In the genomic region with DNA sequence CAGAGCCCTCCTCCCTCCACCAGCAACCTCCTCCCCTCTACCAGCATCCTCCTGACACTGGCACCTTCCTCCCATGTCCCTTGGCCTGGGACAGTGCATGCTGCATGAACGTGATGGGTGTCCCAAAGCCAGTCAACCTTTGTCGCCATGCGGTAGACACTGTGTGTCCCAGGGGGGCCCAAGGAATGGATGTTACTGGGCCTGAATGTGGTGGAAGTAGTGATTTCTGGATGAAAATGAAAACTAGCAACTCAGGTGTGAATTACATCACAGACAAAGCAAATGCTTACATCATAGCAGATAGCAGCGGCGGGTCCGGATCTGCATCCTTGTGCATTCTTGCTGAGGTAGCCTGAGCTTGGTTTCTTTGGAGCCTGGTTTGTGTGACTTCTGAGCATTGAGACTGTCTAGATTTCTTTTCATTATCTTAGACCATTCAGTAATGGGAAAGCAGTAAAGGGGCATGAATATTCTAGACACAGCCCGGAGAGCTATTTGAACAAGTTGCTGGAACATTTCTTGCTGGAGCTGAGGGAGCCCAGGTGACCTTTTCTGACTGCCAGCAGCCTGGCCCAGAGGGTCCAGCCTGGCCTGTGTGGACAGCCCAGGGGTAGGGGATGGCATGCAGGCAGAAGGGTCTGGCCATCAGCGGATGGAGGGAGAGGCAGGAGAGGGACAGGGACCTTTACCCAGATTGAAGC, we compare ENCODE assay signal across 1 cellular context.
TF ChIP-seq lines count a peak whose summit lies in the region.

No MANE protein-coding gene starts in this region.

TF ChIP-seq in H1, 55 proteins besides CTCF, POLR2A, EP300 and RAD21:
- TF ChIP-seq CHD1 (IDR thresholded peaks at IDR 0.05; ENCODE audit: low read depth, low read length) = no peak
- no peak for TF ChIP-seq JUN (IDR thresholded peaks at IDR 0.05; ENCODE audit: low read depth, low read length)
- TF ChIP-seq JUND (IDR thresholded peaks at IDR 0.05; ENCODE audit: low read length) = no peak
- TF ChIP-seq YY1 (IDR thresholded peaks at IDR 0.05; ENCODE audit: low read depth, low read length) = no peak
- no peak for TF ChIP-seq PHF8 (conservative IDR thresholded peaks at IDR 0.05; ENCODE audit: low read depth, low read length)
- no peak for TF ChIP-seq TEAD4 (IDR thresholded peaks at IDR 0.05; ENCODE audit: low read depth, low read length)
- no peak for TF ChIP-seq FOSL1 (IDR thresholded peaks at IDR 0.05; ENCODE audit: insufficient read depth, low read depth, low read length)
- no peak for TF ChIP-seq KDM1A (IDR thresholded peaks at IDR 0.05; ENCODE audit: borderline replicate concordance, low read length)
- TF ChIP-seq, protein P1, sequence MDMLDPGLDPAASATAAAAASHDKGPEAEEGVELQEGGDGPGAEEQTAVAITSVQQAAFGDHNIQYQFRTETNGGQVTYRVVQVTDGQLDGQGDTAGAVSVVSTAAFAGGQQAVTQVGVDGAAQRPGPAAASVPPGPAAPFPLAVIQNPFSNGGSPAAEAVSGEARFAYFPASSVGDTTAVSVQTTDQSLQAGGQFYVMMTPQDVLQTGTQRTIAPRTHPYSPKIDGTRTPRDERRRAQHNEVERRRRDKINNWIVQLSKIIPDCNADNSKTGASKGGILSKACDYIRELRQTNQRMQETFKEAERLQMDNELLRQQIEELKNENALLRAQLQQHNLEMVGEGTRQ (IDR thresholded peaks at IDR 0.05; ENCODE audit: low read length) = no peak
- no peak for TF ChIP-seq CBX5 (IDR thresholded peaks at IDR 0.05; ENCODE audit: low read depth, low read length)
- no peak for TF ChIP-seq SP4 (IDR thresholded peaks at IDR 0.05; ENCODE audit: low read length)
- TF ChIP-seq NRF1 (IDR thresholded peaks at IDR 0.05; ENCODE audit: low read depth, low read length) = no peak
- no peak for TF ChIP-seq EGR1 (IDR thresholded peaks at IDR 0.05; ENCODE audit: borderline replicate concordance, low read depth, low read length)
- no peak for TF ChIP-seq CHD2 (IDR thresholded peaks at IDR 0.05; ENCODE audit: low read length)
